Comparison of ENCODE assay signal across 33 cellular contexts in the genomic region with DNA sequence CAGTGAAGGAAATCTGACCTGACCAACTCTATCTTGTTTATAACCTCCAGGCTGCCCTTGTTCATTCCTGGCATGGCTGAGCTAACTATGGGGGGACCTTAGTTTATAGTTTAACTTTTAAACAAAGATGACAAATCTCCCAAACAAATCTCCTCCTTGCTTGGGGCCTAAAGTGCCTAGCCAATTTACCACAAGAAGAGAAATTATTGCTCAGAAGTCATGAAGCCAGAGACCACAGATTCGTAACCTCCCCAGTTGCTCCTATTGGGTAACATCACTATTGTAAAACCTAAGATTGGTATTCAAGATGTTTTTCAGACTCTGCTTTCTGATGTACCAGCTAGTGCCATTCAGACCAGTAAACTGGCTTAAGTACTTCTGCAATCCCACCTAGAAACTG.
"Had no signal": no experiment of that assay in that cellular context is flagged by ENCODE, and none has a peak within 500 bp of the region (broad histone marks: within the 10 kb centered on the region; RNA-seq: fewer than 3 reads in every experiment).

No MANE protein-coding gene starts in this region.

- DNase-seq: activated CD4-positive, alpha-beta T cell treated with anti-CD3 and anti-CD28 coated beads for 1 hour; activated CD4-positive, alpha-beta T cell treated with anti-CD3 and anti-CD28 coated beads for 48 hours; activated CD4-positive, CD25-positive, alpha-beta regulatory T cell; activated CD8-positive, alpha-beta T cell treated with anti-CD3 and anti-CD28 coated beads for 36 hours; activated gamma-delta T cell; activated naive CD4-positive, alpha-beta T cell treated with Interleukin-2 at 50 U/mL for 16 hours; activated naive CD8-positive, alpha-beta T cell treated with anti-CD3 and anti-CD28 coated beads, Interleukin-2, amount 10 ng/mL, durations not matched to agents 7 days and 5 days; activated T-cell treated with anti-CD3 and anti-CD28 coated beads, Interleukin-2, amount 50 U/mL, for 1 hour; activated T-cell treated with anti-CD3 and anti-CD28 coated beads, Interleukin-2, amount 50 U/mL, for 72 hours; body of pancreas; Karpas-422; KBM-7; MM.1S; MV-4-11; NCI-H1092; NCI-H1436 treated with DMSO at 0.1 percent for 48 hours; NCI-H1694 treated with DMSO at 0.1 percent for 48 hours; NCI-H2029 treated with DMSO at 0.1 percent for 48 hours; NCI-H2107; NCI-H2171; NCI-H510A; NCI-H526; NCI-H748 treated with DMSO at 0.1 percent for 48 hours; NK-92 treated with Interleukin-12 subunit alpha and Interleukin-12 subunit beta, amount 100 ng/mL, for 24 hours; PC-9; Right ventricle myocardium superior; SJCRH30; T1000; WERI-Rb-1 had no signal

- H3K9me3 ChIP-seq: body of pancreas, breast epithelium, SJCRH30 had no signal

- H3K4me2 ChIP-seq: PC-9 had no signal

- H3K4me3 ChIP-seq: body of pancreas, breast epithelium, PC-9, SJCRH30, SK-N-MC had no signal

- H2AFZ ChIP-seq: PC-9 had no signal

- ATAC-seq: activated CD8-positive, alpha-beta T cell treated with anti-CD3 and anti-CD28 coated beads for 36 hours; activated T-cell treated with anti-CD3 and anti-CD28 coated beads, Interleukin-2, amount 50 U/mL, for 72 hours; activated T-helper 17 cell treated with anti-CD3 and anti-CD28 coated beads, Interleukin-2, amount 50 U/mL, for 72 hours; body of pancreas had no signal

- H3K36me3 ChIP-seq: breast epithelium, SJCRH30, WERI-Rb-1 had no signal

- H3K27me3 ChIP-seq: body of pancreas, breast epithelium, SJCRH30 had no signal

- FAIRE-seq: astrocyte had no signal

- H3K4me1 ChIP-seq: body of pancreas, breast epithelium, SJCRH30 had no signal

- H3K27ac ChIP-seq: body of pancreas, breast epithelium, PC-9, SJCRH30, SK-N-MC, WERI-Rb-1 had no signal
